ENCODE assay signal across 8 cellular contexts in the genomic region with DNA sequence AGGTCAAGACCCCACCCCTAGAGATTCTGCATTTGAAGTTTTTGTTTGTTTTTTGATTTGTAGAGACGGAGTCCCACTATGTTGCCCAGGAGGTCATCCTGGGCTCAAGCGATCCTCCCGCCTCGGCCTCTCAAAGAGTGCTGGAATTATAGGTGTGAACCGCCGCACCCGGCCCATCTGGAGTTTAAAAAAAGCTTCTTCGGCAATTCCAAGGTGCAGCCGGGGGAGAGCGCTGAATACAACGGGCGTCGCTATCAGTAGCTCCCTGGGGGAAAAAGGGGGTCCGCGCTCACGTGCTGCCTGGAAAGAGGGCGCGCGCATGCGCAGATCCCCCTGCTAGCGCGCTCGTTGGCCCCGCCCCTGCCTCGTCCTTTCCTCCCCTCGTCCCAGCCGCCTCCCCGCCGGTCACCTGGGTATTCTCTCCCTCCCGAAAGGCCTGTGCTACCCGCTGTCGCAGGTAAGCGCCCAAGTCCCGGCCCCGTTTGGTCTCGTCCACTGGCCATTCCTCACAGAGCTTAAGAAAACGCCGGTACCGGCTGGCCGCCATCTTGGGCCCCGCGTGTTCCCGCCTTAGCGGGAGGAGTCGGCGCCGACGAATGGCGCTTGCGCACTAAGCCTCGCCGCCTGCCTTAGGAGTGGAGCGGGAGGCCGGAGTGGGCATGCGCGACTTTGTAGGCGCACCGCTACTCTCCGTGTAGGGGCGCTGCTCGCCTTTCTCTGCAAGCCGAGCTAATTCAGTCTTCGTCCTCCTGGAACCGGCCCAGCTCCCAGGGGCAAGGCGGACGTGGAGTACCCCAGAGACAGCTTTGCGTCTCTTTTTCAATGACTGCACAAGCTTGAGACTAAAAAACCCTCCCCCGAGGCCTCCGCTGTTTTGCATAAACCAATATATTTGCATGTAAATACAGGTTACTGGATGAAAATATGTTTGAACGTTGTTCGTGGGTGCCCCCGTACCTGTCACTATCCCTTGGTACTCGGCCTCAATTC. TPM values are rescaled to one million over a fixed set of nuclear protein-coding genes. Genes with fewer than 3 reads are reported as not detected.
DNase-seq lines count a peak whose midpoint lies in the region; ATAC-seq lines count a peak whose summit lies in the region.

UQCC2 (minus strand) TSS at position 561 of the 990 bp plus-strand sequence; CDS start at position 547, 14 bp downstream.

- H3K18ac ChIP-seq in mesendoderm (ENCODE audit: low read length) = peak within 1 kb of the TSS; percentile 96

- peak within 1 kb of the TSS; percentile 88 for H3K4ac ChIP-seq in mesendoderm (ENCODE audit: low read depth, low read length)

- no peak within 1 kb of the TSS for H3K23ac ChIP-seq in mesendoderm (ENCODE audit: low read length)

- ATAC-seq in GM21367 (IDR thresholded peaks at IDR 0.05; ENCODE audit: unreplicated experiment) = peak; percentile 80

- H3K36me3 ChIP-seq in endocrine pancreas (ENCODE audit: control insufficient read depth, insufficient read depth, low read length) (no peaks in the 10 kb centered on the region), mesendoderm (ENCODE audit: control insufficient read depth, insufficient read depth, low read length) (peaks cover 3% of the 10 kb centered on the region)

- H3K9ac ChIP-seq in endocrine pancreas (ENCODE audit: control insufficient read depth, insufficient read depth, low read length) (peak within 1 kb of the TSS; percentile 69), mesendoderm (ENCODE audit: low read length) (peak within 1 kb of the TSS; percentile 88)

- no CpG with 5 or more reads among the region's 73 CpGs for WGBS in mesendoderm (ENCODE audit: extremely low coverage, insufficient coverage, low lambda C conversion rate)

- H4K8ac ChIP-seq in mesendoderm (ENCODE audit: low read depth, low read length) = peak within 1 kb of the TSS; percentile 7

- H3K79me1 ChIP-seq in mesendoderm (ENCODE audit: low read length) = peaks cover 13% of the 10 kb centered on the region

- H3K4me3 ChIP-seq in endocrine pancreas (ENCODE audit: control insufficient read depth, insufficient read depth, low read length) (peak within 1 kb of the TSS; percentile 44), mesendoderm (ENCODE audit: low read length) (peak within 1 kb of the TSS; percentile 61)

- no peak within 1 kb of the TSS for H2BK15ac ChIP-seq in mesendoderm (replicated peaks; ENCODE audit: low read depth)

- H3K79me2 ChIP-seq in mesendoderm (ENCODE audit: control insufficient read depth, insufficient read depth, low read length) = peaks cover 6% of the 10 kb centered on the region

- H3K4me1 ChIP-seq in endocrine pancreas (ENCODE audit: control insufficient read depth, insufficient read depth, low read length) = peaks cover 7% of the 10 kb centered on the region
- peaks cover 6% of the 10 kb centered on the region for H3K4me1 ChIP-seq in mesendoderm (ENCODE audit: control insufficient read depth, low read depth, low read length)

- peak within 1 kb of the TSS; percentile 94 for H3K56ac ChIP-seq in mesendoderm (ENCODE audit: low read length)

- peak within 1 kb of the TSS; percentile 64 for H3K4me2 ChIP-seq in mesendoderm (ENCODE audit: low read length)

- peak within 1 kb of the TSS; percentile 77 for H2BK120ac ChIP-seq in mesendoderm (ENCODE audit: low read depth, low read length)

- peak; percentile 97 for DNase-seq in COR-L47 (lab: John Stamatoyannopoulos, UW)
- peak; percentile 58 to 100 (median 97) for DNase-seq in HUDEP-2 (lab: John Stamatoyannopoulos, UW; ENCODE audit: unreplicated experiment in 76 of 76)
- peak; percentile 92 for DNase-seq in NOMO-1 treated with dmso at 0.1 percent for 144 hours (lab: John Stamatoyannopoulos, UW; ENCODE audit: unreplicated experiment)
- DNase-seq in activated CD8-positive, alpha-beta memory T cell treated with anti-CD3 and anti-CD28 coated beads for 48 hours (ENCODE audit: low read depth in 2 of 3, low spot score in 2 of 3) = peak; percentile 91 to 95 (median 94)
- DNase-seq in mesendoderm = peak; percentile 98
- peak; percentile 90 for DNase-seq in stimulated activated CD8-positive, alpha-beta memory T cell treated with anti-CD3 and anti-CD28 coated beads, Interleukin-15, amount 100 ng/mL, for 1 hour (ENCODE audit: low read depth)

- peak within 1 kb of the TSS; percentile 62 for H4K5ac ChIP-seq in mesendoderm (ENCODE audit: low read length)

- peak within 1 kb of the TSS; percentile 83 for H3K27ac ChIP-seq in mesendoderm (ENCODE audit: low read depth, low read length)

- H3K9me3 ChIP-seq in endocrine pancreas (ENCODE audit: control insufficient read depth, low read length) = no peaks in the 10 kb centered on the region

- H3K27me3 ChIP-seq in endocrine pancreas (ENCODE audit: control insufficient read depth, insufficient read depth, low read length) (no peaks in the 10 kb centered on the region), mesendoderm (ENCODE audit: insufficient read depth, low read length, poor library complexity) (no peaks in the 10 kb centered on the region)

- H2BK5ac ChIP-seq in mesendoderm (ENCODE audit: low read length) = peak within 1 kb of the TSS; percentile 62

- peak within 1 kb of the TSS; percentile 98 for H2AK5ac ChIP-seq in mesendoderm (ENCODE audit: low read length)

RNA-seq across cellular contexts. Expression of gene UQCC2, which starts in this region (rescaled TPM):
- 90.1 TPM for polyA plus RNA-seq in mesendoderm (2013, experiment 1 of 2)
- polyA plus RNA-seq in mesendoderm (2013, experiment 2 of 2) = 91.4 TPM

Comparison
In these comparisons a context has a peak if more than half of its experiments do, and no peak if none do; other contexts are left out.
1. Peak in every context shown above with its lines: DNase-seq, ATAC-seq, H3K4me3 ChIP-seq and H3K27ac ChIP-seq.